In the genomic region with DNA sequence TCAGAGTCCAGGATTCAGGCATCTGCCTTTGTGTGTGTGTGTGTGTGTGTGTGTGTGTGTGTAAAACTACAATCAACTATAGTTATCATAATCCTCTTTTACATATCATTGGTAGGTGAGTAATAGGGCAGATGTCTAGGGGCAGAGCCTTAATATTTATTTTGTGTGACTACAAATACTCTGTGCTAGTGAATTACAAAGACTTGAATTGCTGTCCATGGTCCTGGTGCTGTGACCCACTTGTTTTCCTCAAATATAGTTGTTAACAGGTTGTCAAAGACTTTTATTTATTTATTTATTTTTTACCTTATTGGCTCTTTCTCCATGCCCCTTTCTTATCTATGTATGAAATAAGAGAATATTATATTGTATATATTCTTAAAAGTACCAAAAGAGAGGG, we compare ENCODE assay signal across 22 cellular contexts.
DNase-seq lines count a peak whose midpoint lies in the region; ATAC-seq and TF ChIP-seq lines count a peak whose summit lies in the region.
"Had no signal": no experiment of that assay in that cellular context is flagged by ENCODE, and none has a peak within 500 bp of the region (broad histone marks: within the 10 kb centered on the region; RNA-seq: fewer than 3 reads in every experiment).

No MANE protein-coding gene starts in this region.

- TF ChIP-seq CTCF in SK-N-SH (IDR thresholded peaks at IDR 0.05) (no peak), astrocyte of the cerebellum (IDR thresholded peaks at IDR 0.05; ENCODE audit: low read depth, low read length, missing control alignments) (no peak), foreskin keratinocyte (conservative IDR thresholded peaks at IDR 0.05) (no peak), GM20000 (IDR thresholded peaks at IDR 0.05; ENCODE audit: extremely low read depth, missing control alignments) (no peak)

- no peak for TF ChIP-seq EP300 in SK-N-SH (IDR thresholded peaks at IDR 0.05; ENCODE audit: borderline replicate concordance in 1 of 2, low read depth in 1 of 2, low read length in 1 of 2)

- H3F3A ChIP-seq in SK-N-SH (replicated peaks; ENCODE audit: insufficient read depth): no peaks in the 10 kb centered on the region

- H4K20me1 ChIP-seq in SK-N-SH (ENCODE audit: insufficient read depth): no peaks in the 10 kb centered on the region

- H3K9me3 ChIP-seq in SK-N-SH: no peaks in the 10 kb centered on the region
- H3K9me3 ChIP-seq: prostate gland, upper lobe of right lung had no signal

- DNase-seq in SK-N-SH: no peak
- peak; percentile 6 for DNase-seq in astrocyte of the cerebellum (ENCODE audit: low read depth)
- no peak for DNase-seq in foreskin keratinocyte
- DNase-seq in renal cortical epithelial cell (ENCODE audit: low read depth): peak; percentile 13
- no peak for DNase-seq in GM20000 (ENCODE audit: low spot score)
- no peak for DNase-seq in NCI-H2029 (lab: John Stamatoyannopoulos, UW)
- DNase-seq: activated CD4-positive, alpha-beta T cell treated with anti-CD3 and anti-CD28 coated beads for 36 hours; activated naive CD4-positive, alpha-beta T cell treated with anti-CD3 and anti-CD28 coated beads for 36 hours; brain microvascular endothelial cell; DMS79; KG1; naive thymus-derived CD8-positive, alpha-beta T cell; NCI-H1417 treated with DMSO at 0.1 percent for 48 hours; NCI-H226; stimulated activated CD4-positive, alpha-beta T cell treated with anti-CD3 and anti-CD28 coated beads, Interleukin-12 subunit alpha, Interleukin-12 subunit beta, amount 100 ng/mL, for 4 hours; stimulated activated naive CD4-positive, alpha-beta T cell treated with Interleukin-2 at 50 U/mL for 16 hours; T1000; upper lobe of right lung had no signal

- no peak overlapping the region for H3K27ac ChIP-seq in SK-N-SH (ENCODE audit: low read depth in 2 of 2, low read length in 1 of 2)
- no peak overlapping the region for H3K27ac ChIP-seq in foreskin keratinocyte
- H3K27ac ChIP-seq: brain microvascular endothelial cell, prostate gland, upper lobe of right lung had no signal

- no peaks in the 10 kb centered on the region for H3K79me2 ChIP-seq in SK-N-SH (ENCODE audit: insufficient read depth)

- POLR2A ChIA-PET in SK-N-SH (lab: Yijun Ruan, JAX): no interaction called here

- no peak overlapping the region for H2AFZ ChIP-seq in SK-N-SH (ENCODE audit: low read depth)

- H3K27me3 ChIP-seq in SK-N-SH (ENCODE audit: insufficient read depth): no peaks in the 10 kb centered on the region
- no peaks in the 10 kb centered on the region for H3K27me3 ChIP-seq in foreskin keratinocyte
- H3K27me3 ChIP-seq: brain microvascular endothelial cell, upper lobe of right lung had no signal

- TF ChIP-seq RAD21 in SK-N-SH (IDR thresholded peaks at IDR 0.05; ENCODE audit: low read length): no peak

- no peak overlapping the region for H3K4me2 ChIP-seq in SK-N-SH

- H3K36me3 ChIP-seq in SK-N-SH (replicated peaks in 1 of 2; ENCODE audit: control insufficient read depth in 1 of 2, insufficient read depth in 2 of 2, low read length in 1 of 2): no peaks in the 10 kb centered on the region
- H3K36me3 ChIP-seq: brain microvascular endothelial cell, prostate gland, upper lobe of right lung had no signal

- H3K4me1 ChIP-seq in SK-N-SH (ENCODE audit: control insufficient read depth in 1 of 2, insufficient read depth in 2 of 2, low read depth in 1 of 2, low read length in 1 of 2): no peaks in the 10 kb centered on the region
- no peaks in the 10 kb centered on the region for H3K4me1 ChIP-seq in foreskin keratinocyte
- H3K4me1 ChIP-seq: prostate gland, upper lobe of right lung had no signal

- no peaks in the 10 kb centered on the region for H3K9me2 ChIP-seq in SK-N-SH

- CTCF ChIA-PET in SK-N-SH (lab: Yijun Ruan, JAX): no interaction called here

- in situ Hi-C loops in astrocyte of the cerebellum (cut with HindIII; ENCODE audit: low sequenced_read_pairs): no loop called here

- no peak for ATAC-seq in SK-N-SH treated with all-trans-retinoic acid at 6 μM for 48 hours
- ATAC-seq in foreskin keratinocyte: peak; percentile 41
- no peak for ATAC-seq in HG02970 (IDR thresholded peaks at IDR 0.05; ENCODE audit: low FRiP score, unreplicated experiment)
- ATAC-seq: activated CD4-positive, alpha-beta T cell treated with anti-CD3 and anti-CD28 coated beads for 36 hours; naive thymus-derived CD8-positive, alpha-beta T cell; upper lobe of right lung had no signal

- H3K9ac ChIP-seq in SK-N-SH: no peak overlapping the region

- no peak overlapping the region for H3K4me3 ChIP-seq in SK-N-SH (ENCODE audit: low read depth in 2 of 2, low read length in 1 of 2)
- H3K4me3 ChIP-seq in astrocyte of the cerebellum (ENCODE audit: low read depth, low read length): no peak overlapping the region
- H3K4me3 ChIP-seq: lung, prostate gland, upper lobe of right lung had no signal

TF ChIP-seq in SK-N-SH, 30 proteins besides CTCF, POLR2A, EP300 and RAD21:
- TF ChIP-seq, protein P1, sequence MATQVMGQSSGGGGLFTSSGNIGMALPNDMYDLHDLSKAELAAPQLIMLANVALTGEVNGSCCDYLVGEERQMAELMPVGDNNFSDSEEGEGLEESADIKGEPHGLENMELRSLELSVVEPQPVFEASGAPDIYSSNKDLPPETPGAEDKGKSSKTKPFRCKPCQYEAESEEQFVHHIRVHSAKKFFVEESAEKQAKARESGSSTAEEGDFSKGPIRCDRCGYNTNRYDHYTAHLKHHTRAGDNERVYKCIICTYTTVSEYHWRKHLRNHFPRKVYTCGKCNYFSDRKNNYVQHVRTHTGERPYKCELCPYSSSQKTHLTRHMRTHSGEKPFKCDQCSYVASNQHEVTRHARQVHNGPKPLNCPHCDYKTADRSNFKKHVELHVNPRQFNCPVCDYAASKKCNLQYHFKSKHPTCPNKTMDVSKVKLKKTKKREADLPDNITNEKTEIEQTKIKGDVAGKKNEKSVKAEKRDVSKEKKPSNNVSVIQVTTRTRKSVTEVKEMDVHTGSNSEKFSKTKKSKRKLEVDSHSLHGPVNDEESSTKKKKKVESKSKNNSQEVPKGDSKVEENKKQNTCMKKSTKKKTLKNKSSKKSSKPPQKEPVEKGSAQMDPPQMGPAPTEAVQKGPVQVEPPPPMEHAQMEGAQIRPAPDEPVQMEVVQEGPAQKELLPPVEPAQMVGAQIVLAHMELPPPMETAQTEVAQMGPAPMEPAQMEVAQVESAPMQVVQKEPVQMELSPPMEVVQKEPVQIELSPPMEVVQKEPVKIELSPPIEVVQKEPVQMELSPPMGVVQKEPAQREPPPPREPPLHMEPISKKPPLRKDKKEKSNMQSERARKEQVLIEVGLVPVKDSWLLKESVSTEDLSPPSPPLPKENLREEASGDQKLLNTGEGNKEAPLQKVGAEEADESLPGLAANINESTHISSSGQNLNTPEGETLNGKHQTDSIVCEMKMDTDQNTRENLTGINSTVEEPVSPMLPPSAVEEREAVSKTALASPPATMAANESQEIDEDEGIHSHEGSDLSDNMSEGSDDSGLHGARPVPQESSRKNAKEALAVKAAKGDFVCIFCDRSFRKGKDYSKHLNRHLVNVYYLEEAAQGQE (IDR thresholded peaks at IDR 0.05; ENCODE audit: low read depth, low read length): peak; percentile 88
- TF ChIP-seq TAF1 (IDR thresholded peaks at IDR 0.05; ENCODE audit: borderline replicate concordance, low read depth, low read length): no peak

TF ChIP-seq in SK-N-SH treated with all-trans-retinoic acid at 6 μM for 48 hours, 23 proteins besides CTCF, POLR2A, EP300 and RAD21 (continues in another document):
- TF ChIP-seq ZNF565 (CRISPR knock-in tag; conservative IDR thresholded peaks at IDR 0.05; ENCODE audit: low read depth) (no peak), ZC3H10 (CRISPR knock-in tag; IDR thresholded peaks at IDR 0.05) (no peak), ZNF8 (CRISPR knock-in tag; IDR thresholded peaks at IDR 0.05) (no peak), TSHZ2 (CRISPR knock-in tag; IDR thresholded peaks at IDR 0.05) (no peak), CREB5 (CRISPR knock-in tag; IDR thresholded peaks at IDR 0.05; ENCODE audit: low read depth) (no peak), RARB (CRISPR knock-in tag; IDR thresholded peaks at IDR 0.05) (no peak), ESRRG (CRISPR knock-in tag; IDR thresholded peaks at IDR 0.05) (no peak)

Comparison
In these comparisons a context has a peak if more than half of its experiments do, and no peak if none do; other contexts are left out.
1. DNase-seq: peak in astrocyte of the cerebellum (single experiment) and renal cortical epithelial cell (single experiment); none in SK-N-SH (single experiment), foreskin keratinocyte (0 of 2), GM20000 (single experiment) and NCI-H2029 (single experiment).